ENCODE assay signal across 8 cellular contexts in the genomic region with DNA sequence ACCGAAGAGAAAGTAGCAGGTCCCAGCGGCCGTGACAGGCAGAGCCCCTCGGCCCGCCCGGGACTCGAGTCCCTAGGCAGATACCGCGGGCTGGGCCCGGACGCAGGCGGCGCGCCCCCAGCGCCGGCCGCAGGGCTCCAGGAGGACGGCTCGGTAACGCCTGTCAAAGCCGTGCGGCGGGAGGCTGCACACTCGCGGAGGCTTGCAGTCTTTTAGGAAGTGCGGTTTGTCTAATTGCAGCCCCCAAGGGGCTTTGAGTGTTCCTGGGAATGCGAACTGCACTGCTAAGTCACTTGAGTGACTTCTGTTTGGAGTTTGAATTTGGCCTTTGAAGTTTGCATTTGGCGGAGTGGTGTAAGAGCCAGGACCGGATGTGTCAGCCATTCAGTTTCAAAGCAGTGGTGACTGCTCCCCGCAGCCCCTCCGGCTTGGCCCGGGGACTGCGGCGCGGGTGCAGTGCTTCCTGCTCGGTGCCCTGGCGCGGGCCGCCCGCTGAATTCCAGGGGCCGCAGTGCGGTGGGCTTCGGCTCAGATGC. TPM values are rescaled to one million over a fixed set of nuclear protein-coding genes. Genes with fewer than 3 reads are reported as not detected.
A peak's percentile ranks its signal among the peaks of the same experiment; 100 is the strongest.
DNase-seq lines count a peak whose midpoint lies in the region; ATAC-seq and TF ChIP-seq lines count a peak whose summit lies in the region.

No MANE protein-coding gene starts in this region.

- H3K36me3 Mint-ChIP-seq in glutamatergic neuron (ENCODE audit: unreplicated experiment): no peaks in the 10 kb centered on the region
- H3K36me3 Mint-ChIP-seq in osteocyte (ENCODE audit: unreplicated experiment): peaks cover 1% of the 10 kb centered on the region

- H3K27ac Mint-ChIP-seq in glutamatergic neuron (ENCODE audit: unreplicated experiment) (no peak overlapping the region), osteocyte (ENCODE audit: unreplicated experiment) (peak overlapping the region; percentile 77)

- peak overlapping the region; percentile 88 for H3K4me3 Mint-ChIP-seq in glutamatergic neuron (ENCODE audit: unreplicated experiment)
- peak overlapping the region; percentile 80 for H3K4me3 Mint-ChIP-seq in osteocyte (ENCODE audit: unreplicated experiment)

- peaks cover 10% of the 10 kb centered on the region for H3K27me3 Mint-ChIP-seq in glutamatergic neuron (ENCODE audit: unreplicated experiment)
- no peaks in the 10 kb centered on the region for H3K27me3 Mint-ChIP-seq in osteocyte (ENCODE audit: unreplicated experiment)

- DNase-seq in COR-L47 (lab: John Stamatoyannopoulos, UW): peak; percentile 27
- DNase-seq in activated naive CD4-positive, alpha-beta T cell treated with anti-CD3 and anti-CD28 coated beads, Interleukin-2, amount 50 U/mL, for 16 hours: peak; percentile 53
- peak; percentile 61 for DNase-seq in glutamatergic neuron
- no peak for DNase-seq in osteocyte (ENCODE audit: extremely low spot score, unreplicated experiment)
- no peak for DNase-seq in NCI-H1048 (lab: John Stamatoyannopoulos, UW)

- TF ChIP-seq POLR2A in Raji (IDR thresholded peaks at IDR 0.05; ENCODE audit: insufficient read depth, low read depth, low read length): peak; percentile 42; the same call in 1 of the 2 replicates

- H3K4me1 Mint-ChIP-seq in glutamatergic neuron (ENCODE audit: low read depth, unreplicated experiment): peaks cover 21% of the 10 kb centered on the region
- H3K4me1 Mint-ChIP-seq in osteocyte (ENCODE audit: unreplicated experiment): peaks cover 43% of the 10 kb centered on the region

- TF ChIP-seq CTCF in glutamatergic neuron (IDR thresholded peaks at IDR 0.05; ENCODE audit: partially characterized antibody, unreplicated experiment): no peak
- no peak for TF ChIP-seq CTCF in osteocyte (IDR thresholded peaks at IDR 0.05)

- no peaks in the 10 kb centered on the region for H3K9me3 Mint-ChIP-seq in glutamatergic neuron (ENCODE audit: unreplicated experiment)
- no peaks in the 10 kb centered on the region for H3K9me3 Mint-ChIP-seq in osteocyte (ENCODE audit: unreplicated experiment)

- ATAC-seq in GM19351 (IDR thresholded peaks at IDR 0.05; ENCODE audit: unreplicated experiment) (peak; percentile 40), HG03439 (IDR thresholded peaks at IDR 0.05; ENCODE audit: unreplicated experiment) (peak; percentile 41)

RNA-seq across cellular contexts. Expression of a gene that starts 1.3 kb away (rescaled TPM):
- total RNA-seq in glutamatergic neuron (ENCODE audit: unreplicated experiment): 10.1 TPM
- total RNA-seq in osteocyte: 15.7 TPM in 2 replicates

Comparison
In these comparisons a context has a peak if more than half of its experiments do, and no peak if none do; other contexts are left out.
1. DNase-seq: peak in COR-L47 (single experiment), activated naive CD4-positive, alpha-beta T cell treated with anti-CD3 and anti-CD28 coated beads, Interleukin-2, amount 50 U/mL, for 16 hours (single experiment) and glutamatergic neuron (single experiment); none in osteocyte (single experiment) and NCI-H1048 (single experiment).